Comparison of ENCODE assay signal across 34 cellular contexts in the genomic region with DNA sequence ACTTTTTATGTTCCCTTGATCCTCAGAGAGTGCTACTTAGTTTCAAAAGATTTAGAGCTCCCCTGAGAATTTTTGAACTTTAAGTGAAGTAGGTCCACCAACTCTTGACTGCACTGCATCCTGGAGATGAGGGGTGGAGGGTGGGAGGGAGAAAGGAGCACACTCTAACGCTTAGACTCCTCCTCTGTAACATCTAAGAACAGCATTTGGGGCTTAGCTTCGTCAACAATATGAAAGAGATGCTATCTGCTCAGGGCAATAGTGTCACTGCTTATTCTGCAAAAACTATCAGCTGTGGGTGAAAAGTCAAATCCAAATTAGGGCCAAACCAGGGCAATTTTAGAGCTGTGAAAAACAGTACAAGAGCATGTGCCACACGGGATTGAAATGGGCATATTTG.
"Had no signal": no experiment of that assay in that cellular context is flagged by ENCODE, and none has a peak within 500 bp of the region (broad histone marks: within the 10 kb centered on the region; RNA-seq: fewer than 3 reads in every experiment).

No MANE protein-coding gene starts in this region.

- H3K9me3 Mint-ChIP-seq: activated CD4-positive, alpha-beta memory T cell treated with anti-CD3 and anti-CD28 coated beads, Interleukin-2, amount 10 ng/mL, durations not matched to agents 7 days and 5 days; activated T-helper 17 cell treated with anti-CD3 and anti-CD28 coated beads, Interleukin-2, amount 50 U/mL, for 72 hours; T-helper 1 cell treated with Interleukin-12 subunit alpha and Interleukin-12 subunit beta and Interleukin-4 antibody, amounts not matched to agents 30 μg/mL and 1 μg/mL, for 36 hours had no signal

- H3K4me1 ChIP-seq: ascending aorta, breast epithelium, colonic mucosa, esophagus squamous epithelium, gastroesophageal sphincter had no signal

- FAIRE-seq: endometrium, endothelial cell of umbilical vein had no signal

- DNase-seq: activated B cell treated with CpG ODN at 0.5 μM for 24 hours; activated CD4-positive, alpha-beta memory T cell treated with anti-CD3 and anti-CD28 coated beads, Interleukin-2, amount 10 ng/mL, durations not matched to agents 7 days and 5 days; activated CD4-positive, alpha-beta T cell treated with anti-CD3 and anti-CD28 coated beads for 48 hours; activated CD4-positive, alpha-beta T cell treated with anti-CD3 and anti-CD28 coated beads, Interleukin-2, amount 50 U/mL, for 4 hours; activated CD8-positive, alpha-beta memory T cell treated with anti-CD3 and anti-CD28 coated beads, Interleukin-2, amount 50 U/mL, for 48 hours; activated effector memory CD4-positive, alpha-beta T cell treated with anti-CD3 and anti-CD28 coated beads, Interleukin-2, amount 50 U/mL, for 16 hours; activated naive CD4-positive, alpha-beta T cell treated with anti-CD3 and anti-CD28 coated beads for 36 hours; activated T-cell treated with anti-CD3 and anti-CD28 coated beads for 4 hours; activated T-cell treated with anti-CD3 and anti-CD28 coated beads, Interleukin-2, amount 50 U/mL, for 24 hours; activated T-cell treated with anti-CD3 and anti-CD28 coated beads, Interleukin-2, amount 50 U/mL, for 72 hours; central memory CD4-positive, alpha-beta T cell; cerebellar nuclear complex; colonic mucosa; effector CD8-positive, alpha-beta T cell; esophagus squamous epithelium; foreskin melanocyte; heart right ventricle; SW 1271; T-cell; T1000; WERI-Rb-1 had no signal

- H2AFZ ChIP-seq: hepatocyte had no signal

- H3K27me3 Mint-ChIP-seq: activated B cell treated with CpG ODN at 0.5 μM for 24 hours; activated CD4-positive, alpha-beta memory T cell treated with anti-CD3 and anti-CD28 coated beads, Interleukin-2, amount 10 ng/mL, durations not matched to agents 7 days and 5 days; activated naive CD8-positive, alpha-beta T cell; activated T-cell treated with anti-CD3 and anti-CD28 coated beads, Interleukin-2, amount 50 U/mL, for 24 hours; activated T-helper 17 cell treated with anti-CD3 and anti-CD28 coated beads, Interleukin-2, amount 50 U/mL, for 72 hours; brain; T-cell had no signal

- H3K4me2 ChIP-seq: hepatocyte had no signal

- H3K27ac Mint-ChIP-seq: activated B cell treated with CpG ODN at 0.5 μM for 24 hours; activated CD4-positive, alpha-beta memory T cell treated with anti-CD3 and anti-CD28 coated beads, Interleukin-2, amount 10 ng/mL, durations not matched to agents 7 days and 5 days; activated naive CD4-positive, alpha-beta T cell treated with anti-CD3 and anti-CD28 coated beads for 36 hours; activated naive CD8-positive, alpha-beta T cell; activated T-cell treated with anti-CD3 and anti-CD28 coated beads, Interleukin-2, amount 50 U/mL, for 24 hours; activated T-cell treated with anti-CD3 and anti-CD28 coated beads, Interleukin-2, amount 50 U/mL, for 72 hours; activated T-helper 17 cell treated with anti-CD3 and anti-CD28 coated beads, Interleukin-2, amount 50 U/mL, for 72 hours; T-cell; T-helper 1 cell treated with Interleukin-12 subunit alpha and Interleukin-12 subunit beta and Interleukin-4 antibody, amounts not matched to agents 30 μg/mL and 1 μg/mL, for 36 hours had no signal

- H3K4me3 ChIP-seq: ascending aorta, breast epithelium, cardiac muscle cell, colonic mucosa, esophagus squamous epithelium, gastroesophageal sphincter, heart right ventricle, hepatocyte had no signal

- H3K79me2 ChIP-seq: hepatocyte had no signal

- H3K36me3 ChIP-seq: ascending aorta, breast epithelium, cardiac muscle cell, colonic mucosa, esophagus squamous epithelium, gastroesophageal sphincter, heart right ventricle, WERI-Rb-1 had no signal

- ATAC-seq: activated CD4-positive, CD25-positive, alpha-beta regulatory T cell treated with anti-CD3 and anti-CD28 coated beads, Interleukin-2, amount 50 U/mL, for 24 hours; activated T-helper 17 cell treated with anti-CD3 and anti-CD28 coated beads, Interleukin-2, amount 50 U/mL, for 72 hours; gastroesophageal sphincter; heart right ventricle had no signal

- H3K27me3 ChIP-seq: ascending aorta, breast epithelium, cardiac muscle cell, colonic mucosa, esophagus squamous epithelium, gastroesophageal sphincter, heart right ventricle, hepatocyte had no signal

- H3K27ac ChIP-seq: ascending aorta, breast epithelium, cardiac muscle cell, colonic mucosa, epithelial cell of prostate, esophagus squamous epithelium, gastroesophageal sphincter, heart right ventricle, hepatocyte, WERI-Rb-1 had no signal

- H3K9me3 ChIP-seq: ascending aorta, breast epithelium, colonic mucosa, esophagus squamous epithelium, gastroesophageal sphincter had no signal

- H3K4me1 Mint-ChIP-seq: activated B cell treated with CpG ODN at 0.5 μM for 24 hours had no signal

- H3K4me3 Mint-ChIP-seq: activated B cell treated with CpG ODN at 0.5 μM for 24 hours; activated CD4-positive, alpha-beta memory T cell treated with anti-CD3 and anti-CD28 coated beads, Interleukin-2, amount 10 ng/mL, durations not matched to agents 7 days and 5 days; activated naive CD4-positive, alpha-beta T cell treated with anti-CD3 and anti-CD28 coated beads for 36 hours; activated naive CD8-positive, alpha-beta T cell; activated T-cell treated with anti-CD3 and anti-CD28 coated beads, Interleukin-2, amount 50 U/mL, for 24 hours; activated T-cell treated with anti-CD3 and anti-CD28 coated beads, Interleukin-2, amount 50 U/mL, for 72 hours; activated T-helper 17 cell treated with anti-CD3 and anti-CD28 coated beads, Interleukin-2, amount 50 U/mL, for 72 hours; brain; T-cell; T-helper 1 cell treated with Interleukin-12 subunit alpha and Interleukin-12 subunit beta and Interleukin-4 antibody, amounts not matched to agents 30 μg/mL and 1 μg/mL, for 36 hours had no signal
